Comparison of ENCODE assay signal across 23 cellular contexts in genomic region chr9:112795946-112796345, GRCh38.
"Had no signal": no experiment of that assay in that cellular context is flagged by ENCODE, and none has a peak within 500 bp of the region (broad histone marks: within the 10 kb centered on the region; RNA-seq: fewer than 3 reads in every experiment).

No MANE protein-coding gene starts in this region.

- H3K27me3 Mint-ChIP-seq: memory B cell; stimulated activated naive B cell treated with anti-CD40 and anti-IgM and Interleukin-4, amounts not matched to agents 10 μg/mL and 1 μg/mL and 100 μg/mL, for 72 hours; stimulated activated naive CD8-positive, alpha-beta T cell treated with anti-CD3 and anti-CD28 coated beads, Interleukin-15, Interleukin-2, amounts not matched to agents 100 ng/mL and 50 ng/mL, for 24 hours had no signal

- H3K4me3 Mint-ChIP-seq: memory B cell; natural killer cell; stimulated activated naive B cell treated with anti-CD40 and anti-IgM and Interleukin-4, amounts not matched to agents 10 μg/mL and 1 μg/mL and 100 μg/mL, for 72 hours; stimulated activated naive CD8-positive, alpha-beta T cell treated with anti-CD3 and anti-CD28 coated beads, Interleukin-15, Interleukin-2, amounts not matched to agents 100 ng/mL and 50 ng/mL, for 24 hours had no signal

- H3K36me3 Mint-ChIP-seq: memory B cell; natural killer cell; stimulated activated naive B cell treated with anti-CD40 and anti-IgM and Interleukin-4, amounts not matched to agents 10 μg/mL and 1 μg/mL and 100 μg/mL, for 72 hours had no signal

- ATAC-seq: gastroesophageal sphincter; heart right ventricle; natural killer cell; psoas muscle; stimulated activated naive B cell treated with anti-CD40 and anti-IgM and Interleukin-4, amounts not matched to agents 10 μg/mL and 1 μg/mL and 100 μg/mL, for 72 hours had no signal

- H3K9me3 ChIP-seq: gastroesophageal sphincter, heart right ventricle, ovary, psoas muscle, sigmoid colon, spleen, suprapubic skin, transverse colon had no signal

- H3K9me3 Mint-ChIP-seq: memory B cell; stimulated activated naive B cell treated with anti-CD40 and anti-IgM and Interleukin-4, amounts not matched to agents 10 μg/mL and 1 μg/mL and 100 μg/mL, for 72 hours; stimulated activated naive CD8-positive, alpha-beta T cell treated with anti-CD3 and anti-CD28 coated beads, Interleukin-15, Interleukin-2, amounts not matched to agents 100 ng/mL and 50 ng/mL, for 24 hours had no signal

- H3K27ac Mint-ChIP-seq: memory B cell; natural killer cell; stimulated activated naive B cell treated with anti-CD40 and anti-IgM and Interleukin-4, amounts not matched to agents 10 μg/mL and 1 μg/mL and 100 μg/mL, for 72 hours; stimulated activated naive CD8-positive, alpha-beta T cell treated with anti-CD3 and anti-CD28 coated beads, Interleukin-15, Interleukin-2, amounts not matched to agents 100 ng/mL and 50 ng/mL, for 24 hours had no signal

- H3K27me3 ChIP-seq: dorsolateral prefrontal cortex, gastroesophageal sphincter, heart right ventricle, ovary, sigmoid colon, spleen, suprapubic skin, transverse colon had no signal

- H3K4me3 ChIP-seq: dorsolateral prefrontal cortex, gastroesophageal sphincter, heart right ventricle, lung, ovary, psoas muscle, sigmoid colon, spleen, suprapubic skin, transverse colon had no signal

- H3K27ac ChIP-seq: gastroesophageal sphincter, heart right ventricle, ovary, psoas muscle, sigmoid colon, spleen, suprapubic skin, transverse colon had no signal

- DNase-seq: dorsolateral prefrontal cortex; effector CD4-positive, alpha-beta T cell; foreskin fibroblast; heart right ventricle; hippocampal formation; islet precursor cell; kidney glomerular epithelial cell; natural killer cell; occipital lobe; ovary; posterior cingulate gyrus; psoas muscle; right cardiac atrium; sigmoid colon; spleen; stimulated activated CD4-positive, alpha-beta T cell treated with anti-CD3 and anti-CD28 coated beads, Interleukin-4, amount 100 ng/mL, for 4 hours; stimulated activated naive B cell treated with anti-CD40 and anti-IgM and Interleukin-4, amounts not matched to agents 10 μg/mL and 1 μg/mL and 100 μg/mL, for 72 hours; transverse colon had no signal

- H3K4me1 ChIP-seq: suprapubic skin had no signal

- H3K36me3 ChIP-seq: gastroesophageal sphincter, heart right ventricle, ovary, sigmoid colon, spleen, suprapubic skin, transverse colon had no signal
